In the genomic region with DNA sequence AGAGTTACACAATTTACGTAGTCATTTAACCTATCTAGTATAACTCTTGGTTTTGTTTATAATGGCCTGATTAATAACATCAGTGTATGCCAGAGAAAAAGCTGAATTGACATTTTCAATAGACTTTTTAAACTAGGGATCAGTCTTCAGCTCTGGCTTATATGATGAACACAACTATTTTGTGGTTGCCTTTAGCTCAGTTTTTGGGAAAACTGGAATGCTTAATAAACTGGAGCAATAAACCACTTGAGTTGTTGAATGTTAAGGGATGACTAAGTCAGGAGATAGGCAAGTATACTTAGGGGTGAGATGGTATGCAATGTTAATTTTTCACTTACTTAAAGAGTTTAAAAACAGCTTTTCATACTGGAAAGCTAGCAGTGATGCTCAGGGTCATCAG, we compare ENCODE assay signal across 8 cellular contexts. TPM values are rescaled to one million over a fixed set of nuclear protein-coding genes. Genes with fewer than 3 reads are reported as not detected.
A peak's percentile ranks its signal among the peaks of the same experiment; 100 is the strongest.
DNase-seq lines count a peak whose midpoint lies in the region; ATAC-seq, FAIRE-seq and TF ChIP-seq lines count a peak whose summit lies in the region.
"Had no signal": no experiment of that assay in that cellular context is flagged by ENCODE, and none has a peak within 500 bp of the region (broad histone marks: within the 10 kb centered on the region; RNA-seq: fewer than 3 reads in every experiment).

No MANE protein-coding gene starts in this region.

- H3K27ac ChIP-seq in dorsolateral prefrontal cortex (peak overlapping the region in 10 of 59 donors; percentile 0 to 55 (median 14)), neural progenitor cell (no peak overlapping the region), body of pancreas (peak overlapping the region in 1 of 4 donors; percentile 85)

- H3K4me1 ChIP-seq in neural progenitor cell = peaks cover 6% of the 10 kb centered on the region
- peaks cover 55% of the 10 kb centered on the region for H3K4me1 ChIP-seq in body of pancreas

- peaks cover 24% of the 10 kb centered on the region for H3K4me1 Mint-ChIP-seq in neural progenitor cell

- H3K4me2 ChIP-seq in neural progenitor cell = no peak overlapping the region

- peaks cover 24% of the 10 kb centered on the region for H3F3A ChIP-seq in neural progenitor cell (ENCODE audit: low read depth)

- peaks cover 50% of the 10 kb centered on the region for H3K79me2 ChIP-seq in neural progenitor cell (ENCODE audit: low read depth)

- no peak overlapping the region for H3K27ac Mint-ChIP-seq in neural progenitor cell
- H3K27ac Mint-ChIP-seq: activated B cell treated with CpG ODN at 0.5 μM for 24 hours had no signal

- H4K20me1 ChIP-seq in neural progenitor cell (ENCODE audit: low read depth) = no peaks in the 10 kb centered on the region

- H3K4me3 Mint-ChIP-seq in neural progenitor cell = peak overlapping the region; percentile 31
- H3K4me3 Mint-ChIP-seq: activated B cell treated with CpG ODN at 0.5 μM for 24 hours had no signal

- H3K9me3 ChIP-seq in neural progenitor cell (ENCODE audit: low read depth) = no peaks in the 10 kb centered on the region
- no peaks in the 10 kb centered on the region for H3K9me3 ChIP-seq in body of pancreas

- no peak overlapping the region for H2AFZ ChIP-seq in neural progenitor cell (replicated peaks)

- H3K27me3 Mint-ChIP-seq in neural progenitor cell (ENCODE audit: insufficient read depth, low read depth) = peaks cover 7% of the 10 kb centered on the region

- H3K9me3 Mint-ChIP-seq in neural progenitor cell = no peaks in the 10 kb centered on the region
- H3K9me3 Mint-ChIP-seq: activated B cell treated with CpG ODN at 0.5 μM for 24 hours had no signal

- whole genome bisulfite sequencing in body of pancreas, 2 donors = 21 to 33% methylated on average over 1 of the region's 1 CpG

- H3K27me3 ChIP-seq in dorsolateral prefrontal cortex (no peaks in the 10 kb centered on the region), neural progenitor cell (peaks cover 27% of the 10 kb centered on the region), body of pancreas (no peaks in the 10 kb centered on the region)

- no peak for TF ChIP-seq POLR2A in body of pancreas (IDR thresholded peaks at IDR 0.05)

- no peak overlapping the region for H3K9ac ChIP-seq in neural progenitor cell

- FAIRE-seq in RCC 7860 (lab: Jason Lieb, UNC) = peak; percentile 93
- no peak for FAIRE-seq in GM19239 (lab: Jason Lieb, UNC)

- peak overlapping the region in 53 of 59 donors; percentile 18 to 97 (median 91) for H3K4me3 ChIP-seq in dorsolateral prefrontal cortex
- H3K4me3 ChIP-seq in neural progenitor cell = no peak overlapping the region
- no peak overlapping the region for H3K4me3 ChIP-seq in body of pancreas

- H3K36me3 ChIP-seq in neural progenitor cell (no peaks in the 10 kb centered on the region), body of pancreas (replicated peaks in 1 of 2; ENCODE audit: insufficient read depth in 1 of 2, low read depth in 2 of 2) (no peaks in the 10 kb centered on the region)

- intact Hi-C loops in dorsolateral prefrontal cortex (cut with DNase I) (loop anchor here (5.0 to 10.0 kb wide), 4 partner anchors 49 to 651 kb away; no protein-coding TSS in a partner anchor), body of pancreas (cut with DNase I) (no loop called here)

- no peak for ATAC-seq in body of pancreas

- peak; percentile 61 for DNase-seq in ELR (ENCODE audit: low read depth)
- peak; percentile 65 for DNase-seq in RCC 7860 (ENCODE audit: low spot score)
- DNase-seq in dorsolateral prefrontal cortex = no peak
- no peak for DNase-seq in neural progenitor cell (ENCODE audit: low spot score)
- no peak for DNase-seq in GM19239 (ENCODE audit: insufficient read length, low spot score)
- DNase-seq in body of pancreas = no peak
- DNase-seq in 8988T = no peak
- DNase-seq: activated B cell treated with CpG ODN at 0.5 μM for 24 hours had no signal

- TF ChIP-seq CTCF in dorsolateral prefrontal cortex (IDR thresholded peaks at IDR 0.05 in 54 of 56, conservative IDR thresholded peaks at IDR 0.05 in 2 of 56; ENCODE audit: low read depth in 1 of 56, partially characterized antibody in 56 of 56) (no peak), neural progenitor cell (IDR thresholded peaks at IDR 0.05) (no peak), body of pancreas (IDR thresholded peaks at IDR 0.05) (no peak)

- H3K36me3 Mint-ChIP-seq in neural progenitor cell = no peaks in the 10 kb centered on the region

RNA-seq across cellular contexts. Expression of gene NDFIP2, which starts 2.3 kb away (rescaled TPM):
- total RNA-seq in dorsolateral prefrontal cortex (100 to 1,000 TPM in 93 of 120 experiments, 10 to 100 TPM in 27; 61.3 to 160 (median 114) TPM), neural progenitor cell (ENCODE audit: low replicate concordance) (16.8 and 25.4 TPM in 2 replicates), body of pancreas (10 to 100 TPM; 16.8 to 18.9 TPM)

Comparison
In these comparisons a context has a peak if more than half of its experiments do, and no peak if none do; other contexts are left out.
1. DNase-seq: peak in ELR (single experiment) and RCC 7860 (single experiment); none in dorsolateral prefrontal cortex (0 of 10), neural progenitor cell (single experiment), GM19239 (single experiment), body of pancreas (0 of 4) and 8988T (single experiment).
2. H3K4me3 ChIP-seq: peak in dorsolateral prefrontal cortex (53 of 59); none in neural progenitor cell (single experiment) and body of pancreas (0 of 2).